1 cellular context compared by ENCODE assay signal in genomic region chr5:157288405-157289163, GRCh38.
TF ChIP-seq lines count a peak whose summit lies in the region.

No MANE protein-coding gene starts in this region.

TF ChIP-seq in liver, 16 proteins besides CTCF, POLR2A, EP300 and RAD21 (continued from another document):
- TF ChIP-seq ZBTB33 (IDR thresholded peaks at IDR 0.05): peak; percentile 22
